Comparison of ENCODE assay signal across 8 cellular contexts in the genomic region with DNA sequence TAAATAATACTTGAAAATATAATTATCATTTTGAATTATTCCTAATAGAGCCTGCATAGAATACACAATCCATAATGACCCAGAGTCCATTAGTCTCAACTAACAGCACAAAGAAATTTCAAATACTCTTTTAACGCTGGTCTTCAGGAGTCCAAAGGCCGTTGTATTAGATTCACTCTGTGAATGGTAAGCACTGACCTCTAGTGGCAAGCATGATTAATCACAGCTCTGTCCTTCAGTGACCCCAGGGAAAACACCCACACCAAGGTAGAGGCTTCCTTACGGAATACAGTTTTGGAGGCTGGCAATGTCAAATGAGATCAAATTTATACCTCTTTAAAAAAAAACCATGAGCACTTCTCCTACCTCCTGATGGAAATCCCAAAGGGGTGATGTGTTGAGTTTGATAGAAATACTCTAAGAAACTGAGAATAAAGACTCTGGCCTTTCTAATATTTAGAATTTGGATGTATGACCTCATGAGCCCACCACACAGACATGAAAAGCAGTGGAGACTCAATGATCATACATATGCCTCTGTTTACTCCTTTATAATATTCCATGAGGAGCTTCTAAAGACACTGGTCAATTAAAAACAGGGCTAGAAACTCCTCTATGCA.
DNase-seq lines count a peak whose midpoint lies in the region; ATAC-seq and TF ChIP-seq lines count a peak whose summit lies in the region.

No MANE protein-coding gene starts in this region.

- DNase-seq in DMS 273 (lab: John Stamatoyannopoulos, UW; ENCODE audit: unreplicated experiment), result peak; percentile 57
- peak; percentile 8 for DNase-seq in NCI-H345 treated with DMSO at 0.1 percent for 48 hours (lab: John Stamatoyannopoulos, UW; ENCODE audit: unreplicated experiment)
- peak; percentile 43 for DNase-seq in astrocyte of the cerebellum (ENCODE audit: low read depth)
- DNase-seq in iPS DF 19.7 (ENCODE audit: low read depth, low spot score), result peak; percentile 25
- DNase-seq in stimulated activated effector memory CD8-positive, alpha-beta T cell treated with anti-CD3 and anti-CD28 coated beads, Interleukin-12 subunit alpha, Interleukin-12 subunit beta, amount 100 ng/mL, for 72 hours (ENCODE audit: low spot score in 2 of 2), result no peak
- DNase-seq in stimulated activated naive CD4-positive, alpha-beta T cell treated with Interleukin-2 at 50 U/mL for 16 hours (lab: John Stamatoyannopoulos, UW), result no peak

- no peaks in the 10 kb centered on the region for H3K36me3 Mint-ChIP-seq in stimulated activated effector memory CD8-positive, alpha-beta T cell treated with anti-CD3 and anti-CD28 coated beads, Interleukin-12 subunit alpha, Interleukin-12 subunit beta, amount 100 ng/mL, for 72 hours

- peak; percentile 100 for ATAC-seq in GM18909 (IDR thresholded peaks at IDR 0.05; ENCODE audit: poor library complexity, unreplicated experiment)
- peak; percentile 97 for ATAC-seq in HG03045 (IDR thresholded peaks at IDR 0.05; ENCODE audit: unreplicated experiment)
- ATAC-seq in stimulated activated effector memory CD8-positive, alpha-beta T cell treated with anti-CD3 and anti-CD28 coated beads, Interleukin-12 subunit alpha, Interleukin-12 subunit beta, amount 100 ng/mL, for 72 hours, result peak; percentile 67

- H3K4me3 ChIP-seq in astrocyte of the cerebellum (ENCODE audit: low read depth, low read length), result no peak overlapping the region

- no peaks in the 10 kb centered on the region for H3K9me3 Mint-ChIP-seq in stimulated activated effector memory CD8-positive, alpha-beta T cell treated with anti-CD3 and anti-CD28 coated beads, Interleukin-12 subunit alpha, Interleukin-12 subunit beta, amount 100 ng/mL, for 72 hours

- in situ Hi-C loops in astrocyte of the cerebellum (cut with HindIII; ENCODE audit: low sequenced_read_pairs), result no loop called here

- H3K4me1 Mint-ChIP-seq in stimulated activated effector memory CD8-positive, alpha-beta T cell treated with anti-CD3 and anti-CD28 coated beads, Interleukin-12 subunit alpha, Interleukin-12 subunit beta, amount 100 ng/mL, for 72 hours, result no peaks in the 10 kb centered on the region

- peak; percentile 79 for TF ChIP-seq CTCF in astrocyte of the cerebellum (IDR thresholded peaks at IDR 0.05; ENCODE audit: low read depth, low read length, missing control alignments)

- H3K27ac Mint-ChIP-seq in stimulated activated effector memory CD8-positive, alpha-beta T cell treated with anti-CD3 and anti-CD28 coated beads, Interleukin-12 subunit alpha, Interleukin-12 subunit beta, amount 100 ng/mL, for 72 hours, result no peak overlapping the region

- H3K4me3 Mint-ChIP-seq in stimulated activated effector memory CD8-positive, alpha-beta T cell treated with anti-CD3 and anti-CD28 coated beads, Interleukin-12 subunit alpha, Interleukin-12 subunit beta, amount 100 ng/mL, for 72 hours, result no peak overlapping the region

Comparison
In these comparisons a context has a peak if more than half of its experiments do, and no peak if none do; other contexts are left out.
1. DNase-seq: peak in DMS 273 (single experiment), NCI-H345 treated with DMSO at 0.1 percent for 48 hours (single experiment), astrocyte of the cerebellum (single experiment) and iPS DF 19.7 (single experiment); none in stimulated activated effector memory CD8-positive, alpha-beta T cell treated with anti-CD3 and anti-CD28 coated beads, Interleukin-12 subunit alpha, Interleukin-12 subunit beta, amount 100 ng/mL, for 72 hours (0 of 2) and stimulated activated naive CD4-positive, alpha-beta T cell treated with Interleukin-2 at 50 U/mL for 16 hours (single experiment).
2. Peak in every context shown above with its lines, with median percentiles within 50 percentile points of each other: ATAC-seq.